18 cellular contexts compared by ENCODE assay signal in genomic region chr11:106288988-106289387, GRCh38.
A peak's percentile ranks its signal among the peaks of the same experiment; 100 is the strongest.
DNase-seq lines count a peak whose midpoint lies in the region; ATAC-seq and TF ChIP-seq lines count a peak whose summit lies in the region.
"Had no signal": no experiment of that assay in that cellular context is flagged by ENCODE, and none has a peak within 500 bp of the region (broad histone marks: within the 10 kb centered on the region; RNA-seq: fewer than 3 reads in every experiment).

No MANE protein-coding gene starts in this region.

- H3K27ac ChIP-seq in caudate nucleus (ENCODE audit: low read depth, low read length): no peak overlapping the region
- H3K27ac ChIP-seq: A549 had no signal

- no peak for ATAC-seq in activated CD4-positive, CD25-positive, alpha-beta regulatory T cell treated with anti-CD3 and anti-CD28 coated beads, Interleukin-2, amount 50 U/mL, for 24 hours
- ATAC-seq: A549 had no signal

- DNase-seq in AG10803 (ENCODE audit: low read depth): no peak
- DNase-seq in LHCN-M2 (ENCODE audit: low read depth): peak; percentile 6
- DNase-seq in cerebellar cortex (ENCODE audit: low spot score): peak; percentile 35
- DNase-seq in iPS-NIHi7 (ENCODE audit: extremely low spot score): peak; percentile 15
- DNase-seq in caudate nucleus (lab: John Stamatoyannopoulos, UW): no peak
- DNase-seq in NCI-H2227 (lab: John Stamatoyannopoulos, UW; ENCODE audit: unreplicated experiment): no peak
- DNase-seq in germinal center (ENCODE audit: low spot score): no peak
- DNase-seq: AML-193, DMS79 treated with DMSO at 0.1 percent for 48 hours, GF-D8, HFFc6, KG1, MG63, NCI-H1105, NCI-H1694 treated with DMSO at 0.1 percent for 48 hours, NCI-H526 had no signal

- 0 out of 2 replicates have a peak, but pooled peaks have one; percentile 8 for TF ChIP-seq CTCF in AG10803 (conservative IDR thresholded peaks at IDR 0.05; ENCODE audit: low read length)

- no peak overlapping the region for H3K4me3 ChIP-seq in AG10803 (ENCODE audit: low read length)
- H3K4me3 ChIP-seq: A549, MG63 had no signal

Comparison
In these comparisons a context has a peak if more than half of its experiments do, and no peak if none do; other contexts are left out.
1. DNase-seq: peak in LHCN-M2 (single experiment), cerebellar cortex (single experiment) and iPS-NIHi7 (single experiment); none in AG10803 (single experiment), caudate nucleus (0 of 61), NCI-H2227 (single experiment) and germinal center (single experiment).